ENCODE assay signal across 22 cellular contexts in genomic region chr3:78839710-78840109, GRCh38.
A peak's percentile ranks its signal among the peaks of the same experiment; 100 is the strongest.
DNase-seq lines count a peak whose midpoint lies in the region; TF ChIP-seq lines count a peak whose summit lies in the region.
"Had no signal": no experiment of that assay in that cellular context is flagged by ENCODE, and none has a peak within 500 bp of the region (broad histone marks: within the 10 kb centered on the region; RNA-seq: fewer than 3 reads in every experiment).

No MANE protein-coding gene starts in this region.

- H3K27me3 ChIP-seq in fibroblast of lung (ENCODE audit: control insufficient read depth, insufficient read depth, low read length) (no peaks in the 10 kb centered on the region), smooth muscle cell (ENCODE audit: low read depth) (no peaks in the 10 kb centered on the region), spleen (replicated peaks in 1 of 7) (no peaks in the 10 kb centered on the region)
- H3K27me3 ChIP-seq: heart left ventricle had no signal

- no peak overlapping the region for H3K4me3 ChIP-seq in fibroblast of lung (replicated peaks in 1 of 4; ENCODE audit: control extremely low read depth in 1 of 4, insufficient read depth in 1 of 4, low read depth in 3 of 4, low read length in 4 of 4)
- H3K4me3 ChIP-seq in smooth muscle cell: no peak overlapping the region
- H3K4me3 ChIP-seq in spleen: no peak overlapping the region
- H3K4me3 ChIP-seq: heart left ventricle, skin epidermis had no signal

- WGBS in smooth muscle cell (ENCODE audit: low lambda C conversion rate): 22% methylated on average over 3 of the region's 3 CpGs
- 31 to 61% (median 44%) methylated on average over 3 of the region's 3 CpGs for WGBS in spleen, 5 donors

- TF ChIP-seq CTCF in fibroblast of lung (conservative IDR thresholded peaks at IDR 0.05 in 1 of 2, IDR thresholded peaks at IDR 0.05 in 1 of 2; ENCODE audit: low read depth in 1 of 2, low read length in 2 of 2): no peak
- TF ChIP-seq CTCF in smooth muscle cell (IDR thresholded peaks at IDR 0.05; ENCODE audit: borderline replicate concordance, insufficient read depth, poor library complexity, severe bottlenecking): no peak
- no peak for TF ChIP-seq CTCF in spleen (IDR thresholded peaks at IDR 0.05 in 8 of 11, conservative IDR thresholded peaks at IDR 0.05 in 3 of 11)

- peak overlapping the region; percentile 29 for H3K4me2 ChIP-seq in fibroblast of lung (ENCODE audit: extremely low read depth, insufficient read depth, low read length)
- H3K4me2 ChIP-seq in smooth muscle cell: peak overlapping the region; percentile 52

- H3K4me1 ChIP-seq in fibroblast of lung (ENCODE audit: control insufficient read depth, extremely low read depth, insufficient read depth, low read length) (no peaks in the 10 kb centered on the region), smooth muscle cell (ENCODE audit: low read depth) (peaks cover 4% of the 10 kb centered on the region), spleen (no peaks in the 10 kb centered on the region)

- DNase-seq in HCEC 1CT (peak; percentile 26), amniotic epithelial cell (ENCODE audit: low read depth) (peak; percentile 18), fibroblast of lung (ENCODE audit: low read depth in 2 of 2) (peak; percentile 13 to 42), smooth muscle cell (lab: John Stamatoyannopoulos, UW; ENCODE audit: unreplicated experiment) (no peak), anterior cingulate cortex (lab: John Stamatoyannopoulos, UW) (no peak), dermis blood vessel endothelial cell (no peak), spleen (no peak)
- DNase-seq: activated CD4-positive, alpha-beta T cell treated with anti-CD3 and anti-CD28 coated beads, Interleukin-2, amount 50 U/mL, for 4 hours; activated naive CD8-positive, alpha-beta T cell treated with anti-CD3 and anti-CD28 coated beads for 36 hours; AML-193; CD8-positive, alpha-beta memory T cell; DMS79; effector memory CD8-positive, alpha-beta T cell; heart left ventricle; naive thymus-derived CD4-positive, alpha-beta T cell; NCI-H1048; NCI-H1930; occipital lobe; OCI-M1; stimulated activated CD4-positive, alpha-beta T cell treated with anti-CD3 and anti-CD28 coated beads, Interleukin-2, amount 100 ng/mL, for 24 hours; SW 1271 had no signal

- no peaks in the 10 kb centered on the region for H3F3A ChIP-seq in smooth muscle cell (ENCODE audit: low read depth)

- H3K79me2 ChIP-seq in fibroblast of lung (ENCODE audit: control insufficient read depth, insufficient read depth, low read length) (no peaks in the 10 kb centered on the region), smooth muscle cell (ENCODE audit: low read depth) (peaks cover 33% of the 10 kb centered on the region)

- no peak for TF ChIP-seq POLR2A in spleen (IDR thresholded peaks at IDR 0.05)

- H3K36me3 ChIP-seq in fibroblast of lung (ENCODE audit: control insufficient read depth, insufficient read depth, low read length) (no peaks in the 10 kb centered on the region), smooth muscle cell (ENCODE audit: low read depth) (no peaks in the 10 kb centered on the region), spleen (no peaks in the 10 kb centered on the region)
- H3K36me3 ChIP-seq: heart left ventricle had no signal

- no peak overlapping the region for H3K27ac ChIP-seq in fibroblast of lung (ENCODE audit: insufficient read depth, low read length)
- no peak overlapping the region for H3K27ac ChIP-seq in smooth muscle cell (ENCODE audit: low read depth)
- H3K27ac ChIP-seq in spleen: no peak overlapping the region
- H3K27ac ChIP-seq: heart left ventricle, skin epidermis had no signal

- intact Hi-C loops in spleen (cut with DNase I; ENCODE audit: low total_unique reads): no loop called here

- no peak overlapping the region for H3K9ac ChIP-seq in fibroblast of lung (ENCODE audit: insufficient read depth, low read length)
- no peak overlapping the region for H3K9ac ChIP-seq in smooth muscle cell (ENCODE audit: low read depth)

- H3K9me3 ChIP-seq in fibroblast of lung (ENCODE audit: control insufficient read depth, insufficient read depth, low read depth, low read length) (no peaks in the 10 kb centered on the region), smooth muscle cell (replicated peaks; ENCODE audit: low read depth) (no peaks in the 10 kb centered on the region), spleen (peaks cover 0 to 4% (median 0%) of the 10 kb centered on the region in 8 donors)
- H3K9me3 ChIP-seq: heart left ventricle had no signal

- H2AFZ ChIP-seq in fibroblast of lung (ENCODE audit: low read length) (no peak overlapping the region), smooth muscle cell (ENCODE audit: low read depth) (no peak overlapping the region)

- H4K20me1 ChIP-seq in fibroblast of lung (ENCODE audit: control insufficient read depth, extremely low read depth, insufficient read depth, low read length) (no peaks in the 10 kb centered on the region), smooth muscle cell (ENCODE audit: low read depth) (peaks cover 18% of the 10 kb centered on the region)

Comparison
In these comparisons a context has a peak if more than half of its experiments do, and no peak if none do; other contexts are left out.
1. DNase-seq: peak in HCEC 1CT (single experiment), amniotic epithelial cell (single experiment) and fibroblast of lung (2 of 2); none in smooth muscle cell (single experiment), anterior cingulate cortex (0 of 58), dermis blood vessel endothelial cell (single experiment) and spleen (single experiment).